26 cellular contexts compared by ENCODE assay signal in the genomic region with DNA sequence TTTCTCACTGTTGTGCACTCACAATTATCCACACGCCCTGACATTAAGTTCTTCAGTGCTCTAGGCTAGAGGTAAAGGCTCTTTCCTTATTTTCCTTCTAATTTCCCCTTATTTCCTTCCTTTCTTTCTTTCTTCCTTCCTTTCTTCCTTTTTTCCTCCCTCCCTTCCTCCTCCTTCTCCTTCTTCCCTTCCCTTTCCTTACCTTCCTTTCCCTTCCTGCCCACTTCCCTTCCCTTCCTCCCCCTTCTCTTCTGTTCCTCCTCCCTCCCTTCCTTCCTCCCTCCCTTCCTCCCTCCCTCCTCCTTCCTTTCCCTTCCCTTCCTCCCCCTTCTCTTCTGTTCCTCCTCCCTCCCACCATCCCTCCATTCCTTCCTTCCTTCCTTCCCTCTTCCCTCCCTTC.
"Had no signal": no experiment of that assay in that cellular context is flagged by ENCODE, and none has a peak within 500 bp of the region (broad histone marks: within the 10 kb centered on the region; RNA-seq: fewer than 3 reads in every experiment).

No MANE protein-coding gene starts in this region.

- H3K27me3 ChIP-seq: hepatocyte, neutrophil, spleen, tibial artery, upper lobe of right lung had no signal

- H3K4me1 ChIP-seq: heart right ventricle, left ventricle myocardium inferior, parathyroid adenoma, sigmoid colon, spleen, suprapubic skin, tibial artery, upper lobe of right lung had no signal

- H3K27me3 Mint-ChIP-seq: memory B cell had no signal

- H3K4me3 Mint-ChIP-seq: memory B cell; naive thymus-derived CD8-positive, alpha-beta T cell; nephron; neural crest cell; stimulated activated effector memory CD8-positive, alpha-beta T cell treated with anti-CD3 and anti-CD28 coated beads, Interleukin-12 subunit alpha, Interleukin-12 subunit beta, amount 100 ng/mL, for 72 hours; stimulated activated naive CD8-positive, alpha-beta T cell treated with anti-CD3 and anti-CD28 coated beads, Interleukin-15, Interleukin-2, amounts not matched to agents 100 ng/mL and 50 ng/mL, for 24 hours had no signal

- H3K79me2 ChIP-seq: hepatocyte, parathyroid adenoma had no signal

- H3K9me3 ChIP-seq: heart right ventricle, left ventricle myocardium inferior, neutrophil, sigmoid colon, suprapubic skin, thoracic aorta, upper lobe of right lung had no signal

- H3K4me1 Mint-ChIP-seq: memory B cell; stimulated activated effector memory CD8-positive, alpha-beta T cell treated with anti-CD3 and anti-CD28 coated beads, Interleukin-12 subunit alpha, Interleukin-12 subunit beta, amount 100 ng/mL, for 72 hours had no signal

- FAIRE-seq: small intestine, urothelium cell line had no signal

- H3K27ac Mint-ChIP-seq: memory B cell; nephron; progenitor cell of endocrine pancreas; stimulated activated effector memory CD8-positive, alpha-beta T cell treated with anti-CD3 and anti-CD28 coated beads, Interleukin-12 subunit alpha, Interleukin-12 subunit beta, amount 100 ng/mL, for 72 hours; stimulated activated naive CD8-positive, alpha-beta T cell treated with anti-CD3 and anti-CD28 coated beads, Interleukin-15, Interleukin-2, amounts not matched to agents 100 ng/mL and 50 ng/mL, for 24 hours had no signal

- H3K4me3 ChIP-seq: heart right ventricle, hepatocyte, left ventricle myocardium inferior, lung, sigmoid colon, spleen, suprapubic skin, thoracic aorta, tibial artery, upper lobe of right lung had no signal

- H3K9ac ChIP-seq: parathyroid adenoma had no signal

- H2AFZ ChIP-seq: hepatocyte, parathyroid adenoma had no signal

- H3K36me3 ChIP-seq: heart right ventricle, left ventricle myocardium inferior, neutrophil, sigmoid colon, spleen, suprapubic skin, thoracic aorta, tibial artery, upper lobe of right lung had no signal

- H3K27ac ChIP-seq: heart right ventricle, hepatocyte, left ventricle myocardium inferior, neutrophil, parathyroid adenoma, sigmoid colon, spleen, suprapubic skin, thoracic aorta, tibial artery, upper lobe of right lung had no signal

- H3K9me3 Mint-ChIP-seq: nephron; neural crest cell; stimulated activated naive CD8-positive, alpha-beta T cell treated with anti-CD3 and anti-CD28 coated beads, Interleukin-15, Interleukin-2, amounts not matched to agents 100 ng/mL and 50 ng/mL, for 24 hours had no signal

- H3K36me3 Mint-ChIP-seq: memory B cell; naive thymus-derived CD8-positive, alpha-beta T cell; stimulated activated effector memory CD8-positive, alpha-beta T cell treated with anti-CD3 and anti-CD28 coated beads, Interleukin-12 subunit alpha, Interleukin-12 subunit beta, amount 100 ng/mL, for 72 hours had no signal

- DNase-seq: heart right ventricle; left ventricle myocardium inferior; naive thymus-derived CD8-positive, alpha-beta T cell; occipital lobe; right cardiac atrium; sigmoid colon; small intestine; spleen; stimulated activated CD4-positive, alpha-beta T cell treated with anti-CD3 and anti-CD28 coated beads, Interleukin-4, amount 100 ng/mL, for 24 hours; stimulated activated naive CD4-positive, alpha-beta T cell; tibial artery; trophoblast cell; upper lobe of right lung had no signal

- H3K4me2 ChIP-seq: hepatocyte had no signal

- ATAC-seq: heart right ventricle; naive thymus-derived CD8-positive, alpha-beta T cell; right cardiac atrium; stimulated activated effector memory CD8-positive, alpha-beta T cell treated with anti-CD3 and anti-CD28 coated beads, Interleukin-12 subunit alpha, Interleukin-12 subunit beta, amount 100 ng/mL, for 72 hours; upper lobe of right lung had no signal
